Comparison of ENCODE assay signal across 16 cellular contexts in the genomic region with DNA sequence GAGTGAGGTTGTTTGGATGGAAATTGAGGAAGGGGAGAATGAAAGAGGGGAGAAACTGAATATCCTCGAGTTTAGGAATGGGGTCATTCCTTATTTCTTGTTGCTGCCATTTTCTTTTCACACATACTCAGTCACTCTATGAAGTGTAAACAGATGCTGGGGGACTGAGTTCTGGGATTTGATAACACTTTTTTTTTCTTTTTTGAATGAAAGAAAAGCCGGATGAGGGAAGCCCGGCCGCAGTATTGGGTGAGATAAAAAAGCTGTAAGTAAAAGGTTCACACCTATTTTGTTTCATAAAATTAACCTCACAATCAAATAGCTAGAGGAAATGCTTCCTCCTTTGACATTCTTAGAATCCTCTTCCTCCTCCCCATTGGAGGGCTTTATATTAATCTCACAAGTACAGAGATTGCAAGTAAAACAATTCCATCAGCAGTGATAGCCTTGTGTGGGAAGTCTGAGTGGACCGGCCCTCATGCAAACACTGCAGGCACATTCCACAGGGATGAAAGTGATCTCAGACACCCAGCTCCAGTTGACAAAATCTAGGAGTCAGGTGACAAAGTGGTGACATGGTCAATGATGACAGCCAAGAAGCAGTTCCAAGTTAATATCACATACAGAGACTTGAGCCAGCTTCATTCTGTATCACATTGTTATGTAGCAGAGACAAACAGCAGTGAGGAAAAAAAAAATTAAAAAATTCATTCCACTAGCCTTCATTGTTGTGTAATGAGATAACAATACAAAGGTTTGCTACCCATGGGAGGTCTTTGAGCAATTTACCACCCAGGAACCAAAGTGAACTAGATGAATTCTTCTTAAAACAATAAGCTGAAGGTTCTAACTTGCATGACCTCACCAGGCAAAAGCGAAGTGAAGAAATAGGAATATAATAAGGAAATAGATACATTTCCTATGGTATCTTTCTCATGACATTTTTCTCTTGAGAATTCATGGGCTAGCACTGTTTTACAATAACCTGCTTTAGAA.
DNase-seq lines count a peak whose midpoint lies in the region; ATAC-seq and TF ChIP-seq lines count a peak whose summit lies in the region.
"Had no signal": no experiment of that assay in that cellular context is flagged by ENCODE, and none has a peak within 500 bp of the region (broad histone marks: within the 10 kb centered on the region; RNA-seq: fewer than 3 reads in every experiment).

No MANE protein-coding gene starts in this region.

- no peak overlapping the region for H3K4me3 Mint-ChIP-seq in activated naive CD4-positive, alpha-beta T cell treated with anti-CD3 and anti-CD28 coated beads, Interleukin-2, amount 10 ng/mL, durations not matched to agents 7 days and 5 days
- H3K4me3 Mint-ChIP-seq: activated CD4-positive, alpha-beta T cell treated with anti-CD3 and anti-CD28 coated beads, Interleukin-2, amount 10 ng/mL, durations not matched to agents 24 days and 14 days; B cell; nephron progenitor cell; stimulated activated effector memory CD8-positive, alpha-beta T cell treated with anti-CD3 and anti-CD28 coated beads, Interleukin-12 subunit alpha, Interleukin-12 subunit beta, amount 100 ng/mL, for 72 hours; T-helper 2 cell treated with Interferon-gamma antibody and Interleukin-4, amounts not matched to agents 5 μg/mL and 100 μg/mL, for 36 hours had no signal

- H3K27me3 ChIP-seq in heart left ventricle (no peaks in the 10 kb centered on the region), gastroesophageal sphincter (no peaks in the 10 kb centered on the region)
- H3K27me3 ChIP-seq: esophagus muscularis mucosa had no signal

- H3K4me1 ChIP-seq in heart left ventricle = peaks cover 0 to 19% (median 10%) of the 10 kb centered on the region in 12 donors
- H3K4me1 ChIP-seq in gastroesophageal sphincter = peaks cover 0 to 22% (median 0%) of the 10 kb centered on the region in 3 donors

- H3K4me1 Mint-ChIP-seq in activated naive CD4-positive, alpha-beta T cell treated with anti-CD3 and anti-CD28 coated beads, Interleukin-2, amount 10 ng/mL, durations not matched to agents 7 days and 5 days = peaks cover 10% of the 10 kb centered on the region
- H3K4me1 Mint-ChIP-seq: activated CD4-positive, alpha-beta T cell treated with anti-CD3 and anti-CD28 coated beads, Interleukin-2, amount 10 ng/mL, durations not matched to agents 24 days and 14 days; B cell; stimulated activated effector memory CD8-positive, alpha-beta T cell treated with anti-CD3 and anti-CD28 coated beads, Interleukin-12 subunit alpha, Interleukin-12 subunit beta, amount 100 ng/mL, for 72 hours had no signal

- H3K27ac ChIP-seq in heart left ventricle (peak overlapping the region; percentile 52 to 88 (median 66)), gastroesophageal sphincter (no peak overlapping the region)
- H3K27ac ChIP-seq: esophagus muscularis mucosa had no signal

- TF ChIP-seq CTCF in heart left ventricle (IDR thresholded peaks at IDR 0.05) (no peak), gastroesophageal sphincter (IDR thresholded peaks at IDR 0.05) (no peak)

- H3K9me3 ChIP-seq in heart left ventricle = no peaks in the 10 kb centered on the region
- no peaks in the 10 kb centered on the region for H3K9me3 ChIP-seq in gastroesophageal sphincter
- H3K9me3 ChIP-seq: esophagus muscularis mucosa had no signal

- peak; percentile 49 for DNase-seq in GM03348 (ENCODE audit: low spot score)
- DNase-seq in amniotic stem cell (lab: John Stamatoyannopoulos, UW) = peak; percentile 7
- peak in 4 of 5 donors; percentile 59 to 68 (median 68) for DNase-seq in heart left ventricle
- DNase-seq in sciatic nerve (ENCODE audit: low spot score) = no peak
- no peak for DNase-seq in activated naive CD4-positive, alpha-beta T cell treated with anti-CD3 and anti-CD28 coated beads, Interleukin-2, amount 10 ng/mL, durations not matched to agents 7 days and 5 days
- DNase-seq in posterior cingulate gyrus = no peak
- DNase-seq: activated CD4-positive, alpha-beta T cell treated with anti-CD3 and anti-CD28 coated beads, Interleukin-2, amount 10 ng/mL, durations not matched to agents 24 days and 14 days; NCI-H2171; nephron progenitor cell; SHP77 had no signal

- intact Hi-C loops in heart left ventricle (cut with DNase I) (loop anchor here in 2 of 10 donors (1.0 to 10.0 kb wide), 3 partner anchors 120 to 154 kb away; no protein-coding TSS in a partner anchor), sciatic nerve (cut with DNase I) (no loop called here), posterior cingulate gyrus (cut with DNase I) (no loop called here)

- H3K27ac Mint-ChIP-seq in activated naive CD4-positive, alpha-beta T cell treated with anti-CD3 and anti-CD28 coated beads, Interleukin-2, amount 10 ng/mL, durations not matched to agents 7 days and 5 days = no peak overlapping the region
- H3K27ac Mint-ChIP-seq: activated CD4-positive, alpha-beta T cell treated with anti-CD3 and anti-CD28 coated beads, Interleukin-2, amount 10 ng/mL, durations not matched to agents 24 days and 14 days; B cell; stimulated activated effector memory CD8-positive, alpha-beta T cell treated with anti-CD3 and anti-CD28 coated beads, Interleukin-12 subunit alpha, Interleukin-12 subunit beta, amount 100 ng/mL, for 72 hours; T-helper 2 cell treated with Interferon-gamma antibody and Interleukin-4, amounts not matched to agents 5 μg/mL and 100 μg/mL, for 36 hours had no signal

- TF ChIP-seq EP300 in gastroesophageal sphincter (IDR thresholded peaks at IDR 0.05) = no peak

- H3K4me3 ChIP-seq in heart left ventricle = no peak overlapping the region
- H3K4me3 ChIP-seq in gastroesophageal sphincter = no peak overlapping the region
- H3K4me3 ChIP-seq: esophagus muscularis mucosa had no signal

- H3K36me3 Mint-ChIP-seq in activated naive CD4-positive, alpha-beta T cell treated with anti-CD3 and anti-CD28 coated beads, Interleukin-2, amount 10 ng/mL, durations not matched to agents 7 days and 5 days = no peaks in the 10 kb centered on the region
- H3K36me3 Mint-ChIP-seq: stimulated activated effector memory CD8-positive, alpha-beta T cell treated with anti-CD3 and anti-CD28 coated beads, Interleukin-12 subunit alpha, Interleukin-12 subunit beta, amount 100 ng/mL, for 72 hours had no signal

- ATAC-seq in heart left ventricle (peak; percentile 96 to 99 (median 98)), sciatic nerve (peak; percentile 45), gastroesophageal sphincter (no peak), GM19395 (IDR thresholded peaks at IDR 0.05; ENCODE audit: unreplicated experiment) (no peak)
- ATAC-seq: stimulated activated effector memory CD8-positive, alpha-beta T cell treated with anti-CD3 and anti-CD28 coated beads, Interleukin-12 subunit alpha, Interleukin-12 subunit beta, amount 100 ng/mL, for 72 hours had no signal

- no peaks in the 10 kb centered on the region for H3K9me3 Mint-ChIP-seq in activated naive CD4-positive, alpha-beta T cell treated with anti-CD3 and anti-CD28 coated beads, Interleukin-2, amount 10 ng/mL, durations not matched to agents 7 days and 5 days
- H3K9me3 Mint-ChIP-seq: activated CD4-positive, alpha-beta T cell treated with anti-CD3 and anti-CD28 coated beads, Interleukin-2, amount 10 ng/mL, durations not matched to agents 24 days and 14 days; nephron progenitor cell; T-helper 2 cell treated with Interferon-gamma antibody and Interleukin-4, amounts not matched to agents 5 μg/mL and 100 μg/mL, for 36 hours had no signal

- TF ChIP-seq POLR2A in heart left ventricle (IDR thresholded peaks at IDR 0.05) (no peak), gastroesophageal sphincter (IDR thresholded peaks at IDR 0.05) (no peak)

- H3K27me3 Mint-ChIP-seq in activated naive CD4-positive, alpha-beta T cell treated with anti-CD3 and anti-CD28 coated beads, Interleukin-2, amount 10 ng/mL, durations not matched to agents 7 days and 5 days = no peaks in the 10 kb centered on the region
- H3K27me3 Mint-ChIP-seq: B cell had no signal

- 12 to 22% (median 16%) methylated on average over 6 of the region's 6 CpGs for WGBS in heart left ventricle, 4 donors
- WGBS in gastroesophageal sphincter (ENCODE audit: low coverage in 1 of 2), 2 donors = 68 to 69% methylated on average over 5 of the region's 6 CpGs

- no peaks in the 10 kb centered on the region for H3K36me3 ChIP-seq in heart left ventricle
- no peaks in the 10 kb centered on the region for H3K36me3 ChIP-seq in gastroesophageal sphincter
- H3K36me3 ChIP-seq: esophagus muscularis mucosa had no signal

- CTCF ChIA-PET in activated naive CD4-positive, alpha-beta T cell treated with anti-CD3 and anti-CD28 coated beads, Interleukin-2, amount 10 ng/mL, durations not matched to agents 7 days and 5 days (lab: Charles Lee) = no interaction called here

Comparison
In these comparisons a context has a peak if more than half of its experiments do, and no peak if none do; other contexts are left out.
1. DNase-seq: peak in GM03348 (single experiment), amniotic stem cell (single experiment) and heart left ventricle (4 of 5); none in sciatic nerve (single experiment), activated naive CD4-positive, alpha-beta T cell treated with anti-CD3 and anti-CD28 coated beads, Interleukin-2, amount 10 ng/mL, durations not matched to agents 7 days and 5 days (single experiment) and posterior cingulate gyrus (0 of 10).
2. ATAC-seq: peak in heart left ventricle (4 of 4) and sciatic nerve (single experiment); none in gastroesophageal sphincter (single experiment) and GM19395 (single experiment).
3. H3K27ac ChIP-seq: peak in heart left ventricle (12 of 12); none in gastroesophageal sphincter (0 of 4).